ENCODE assay signal across 8 cellular contexts in genomic region chr2:110105608-110106467, GRCh38. TPM values are rescaled to one million over a fixed set of nuclear protein-coding genes. Genes with fewer than 3 reads are reported as not detected.
DNase-seq lines count a peak whose midpoint lies in the region; ATAC-seq and TF ChIP-seq lines count a peak whose summit lies in the region.

No MANE protein-coding gene starts in this region.

- intact Hi-C loops in mucosa of descending colon (cut with DNase I, micrococcal nuclease), result no loop called here

- TF ChIP-seq CTCF in AG09309 (IDR thresholded peaks at IDR 0.05; ENCODE audit: control insufficient read depth, insufficient read depth, low read depth, low read length, missing control alignments) (no peak), HFF-Myc (IDR thresholded peaks at IDR 0.05; ENCODE audit: low read depth, low read length, missing control alignments) (no peak), astrocyte of the cerebellum (IDR thresholded peaks at IDR 0.05; ENCODE audit: low read depth, low read length, missing control alignments) (no peak), mucosa of descending colon (IDR thresholded peaks at IDR 0.05) (no peak)

- H3K9me3 ChIP-seq in mucosa of descending colon, result no peaks in the 10 kb centered on the region

- peaks cover 40% of the 10 kb centered on the region for H3K4me1 ChIP-seq in mucosa of descending colon (ENCODE audit: low read depth)

- DNase-seq in AG09309 (ENCODE audit: low read depth) (peak; percentile 86), HFF-Myc (ENCODE audit: extremely low read depth, low read depth) (peak; percentile 38), astrocyte of the cerebellum (ENCODE audit: low read depth) (peak; percentile 18), mucosa of descending colon (peak; percentile 73 to 90 (median 83)), NOMO-1 treated with dmso at 0.1 percent for 144 hours (lab: John Stamatoyannopoulos, UW; ENCODE audit: unreplicated experiment) (no peak)
- no peak for DNase-seq in stimulated activated naive CD4-positive, alpha-beta T cell treated with Interleukin-2 at 50 U/mL for 16 hours (lab: John Stamatoyannopoulos, UW)

- H3K36me3 ChIP-seq in mucosa of descending colon (ENCODE audit: low read depth), result no peaks in the 10 kb centered on the region

- H3K4me3 ChIP-seq in AG09309 (ENCODE audit: control insufficient read depth, low read depth, low read length) (no peak overlapping the region), HFF-Myc (replicated peaks; ENCODE audit: low read depth, low read length) (no peak overlapping the region), astrocyte of the cerebellum (ENCODE audit: low read depth, low read length) (no peak overlapping the region), mucosa of descending colon (no peak overlapping the region)

- ATAC-seq in mucosa of descending colon (peak; percentile 70), GM19324 (IDR thresholded peaks at IDR 0.05; ENCODE audit: low FRiP score, unreplicated experiment) (no peak), GM19455 (IDR thresholded peaks at IDR 0.05; ENCODE audit: unreplicated experiment) (no peak)

- in situ Hi-C loops in astrocyte of the cerebellum (cut with HindIII; ENCODE audit: low sequenced_read_pairs), result no loop called here

RNA-seq across cellular contexts. Expression of gene MALL, which starts 9.8 kb away (rescaled TPM):
- total RNA-seq in mucosa of descending colon, result 100 to 1,000 TPM; 170 to 672 (median 264) TPM

Comparison
In these comparisons a context has a peak if more than half of its experiments do, and no peak if none do; other contexts are left out.
1. DNase-seq: peak in AG09309 (single experiment), HFF-Myc (single experiment), astrocyte of the cerebellum (single experiment) and mucosa of descending colon (3 of 3); none in NOMO-1 treated with dmso at 0.1 percent for 144 hours (single experiment) and stimulated activated naive CD4-positive, alpha-beta T cell treated with Interleukin-2 at 50 U/mL for 16 hours (single experiment).